ENCODE assay signal across 31 cellular contexts in the genomic region with DNA sequence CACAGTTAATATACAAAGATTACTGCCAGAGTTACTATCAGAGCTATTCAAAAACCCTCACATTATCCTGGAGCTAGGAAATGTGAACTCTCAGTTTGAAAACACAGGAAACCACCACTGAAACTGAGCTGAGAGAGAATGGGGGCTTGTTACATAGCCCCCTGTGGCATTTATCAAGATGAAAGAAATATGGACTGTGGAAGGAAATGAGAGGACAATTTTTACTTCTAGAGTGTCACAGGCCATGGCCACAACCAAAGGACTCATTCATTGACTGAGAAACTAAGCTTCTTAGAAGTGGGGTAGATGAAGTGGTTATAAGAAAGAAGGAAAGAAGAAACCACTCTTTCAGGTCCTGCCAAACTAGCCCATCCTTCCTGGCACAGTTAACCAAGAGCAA. TPM values are rescaled to one million over a fixed set of nuclear protein-coding genes. Genes with fewer than 3 reads are reported as not detected.
DNase-seq lines count a peak whose midpoint lies in the region; ATAC-seq and TF ChIP-seq lines count a peak whose summit lies in the region.
"Had no signal": no experiment of that assay in that cellular context is flagged by ENCODE, and none has a peak within 500 bp of the region (broad histone marks: within the 10 kb centered on the region; RNA-seq: fewer than 3 reads in every experiment).

No MANE protein-coding gene starts in this region.

- peaks cover 8% of the 10 kb centered on the region for H3K4me1 ChIP-seq in DND-41 (ENCODE audit: insufficient read depth, low read length)
- H3K4me1 ChIP-seq: foreskin keratinocyte, SJCRH30 had no signal

- no peaks in the 10 kb centered on the region for H3K79me2 ChIP-seq in DND-41 (ENCODE audit: insufficient read depth, low read length)

- H4K20me1 ChIP-seq in DND-41 (ENCODE audit: insufficient read depth, low read length): peaks cover 6% of the 10 kb centered on the region

- H3K9me3 Mint-ChIP-seq in activated CD8-positive, alpha-beta memory T cell treated with anti-CD3 and anti-CD28 coated beads, Interleukin-2, amount 10 ng/mL, durations not matched to agents 7 days and 5 days (ENCODE audit: low read depth): no peaks in the 10 kb centered on the region
- no peaks in the 10 kb centered on the region for H3K9me3 Mint-ChIP-seq in activated CD4-positive, alpha-beta memory T cell treated with anti-CD3 and anti-CD28 coated beads for 36 hours
- no peaks in the 10 kb centered on the region for H3K9me3 Mint-ChIP-seq in central memory CD8-positive, alpha-beta T cell
- H3K9me3 Mint-ChIP-seq: activated naive CD4-positive, alpha-beta T cell treated with anti-CD3 and anti-CD28 coated beads, Interleukin-2, amount 50 U/mL, for 24 hours; H9; IgD-negative memory B cell; nephron had no signal

- intact Hi-C loops in activated CD4-positive, alpha-beta memory T cell treated with anti-CD3 and anti-CD28 coated beads for 36 hours (cut with micrococcal nuclease): loop anchor here (1.0 to 2.0 kb wide), 2 partner anchors 13 to 19 kb away; no protein-coding TSS in a partner anchor

- no peaks in the 10 kb centered on the region for H3K27me3 ChIP-seq in DND-41 (ENCODE audit: insufficient read depth, low read length, poor library complexity)
- H3K27me3 ChIP-seq: esophagus muscularis mucosa, foreskin keratinocyte, heart right ventricle, SJCRH30, upper lobe of left lung had no signal

- H3K36me3 ChIP-seq in DND-41 (ENCODE audit: insufficient read depth, low read length): peaks cover 7% of the 10 kb centered on the region; the same call in 1 of the 2 replicates

- peaks cover 25% of the 10 kb centered on the region for H3K36me3 Mint-ChIP-seq in activated CD8-positive, alpha-beta memory T cell treated with anti-CD3 and anti-CD28 coated beads, Interleukin-2, amount 10 ng/mL, durations not matched to agents 7 days and 5 days
- peaks cover 20% of the 10 kb centered on the region for H3K36me3 Mint-ChIP-seq in activated CD4-positive, alpha-beta memory T cell treated with anti-CD3 and anti-CD28 coated beads for 36 hours
- peaks cover 8% of the 10 kb centered on the region for H3K36me3 Mint-ChIP-seq in central memory CD8-positive, alpha-beta T cell (ENCODE audit: insufficient read depth)

- DNase-seq in activated CD8-positive, alpha-beta memory T cell treated with anti-CD3 and anti-CD28 coated beads, Interleukin-2, amount 10 ng/mL, durations not matched to agents 7 days and 5 days: peak; percentile 57
- no peak for DNase-seq in activated CD8-positive, alpha-beta memory T cell treated with anti-CD3 and anti-CD28 coated beads, Interleukin-2, amount 50 U/mL, for 4 hours
- DNase-seq in DND-41 (no peak), middle frontal gyrus (ENCODE audit: extremely low spot score, low spot score) (no peak), NCI-H1092 (lab: John Stamatoyannopoulos, UW) (no peak)
- DNase-seq in activated CD4-positive, alpha-beta memory T cell treated with anti-CD3 and anti-CD28 coated beads for 36 hours: no peak
- DNase-seq in central memory CD8-positive, alpha-beta T cell (ENCODE audit: low spot score in 2 of 2): no peak
- DNase-seq: activated CD8-positive, alpha-beta memory T cell treated with anti-CD3 and anti-CD28 coated beads, Interleukin-2, amount 50 U/mL, for 48 hours; AML-193; dermis blood vessel endothelial cell; DMS153; foreskin keratinocyte; H9; heart right ventricle; lower lobe of right lung; NCI-H1105 treated with DMSO at 0.1 percent for 48 hours; NCI-H2081; NCI-H345; NCI-H748 treated with DMSO at 0.1 percent for 48 hours; retina; SJCRH30; small intestine; stimulated activated CD4-positive, alpha-beta T cell treated with anti-CD3 and anti-CD28 coated beads, Interleukin-1b, Interleukin-23, amount 100 ng/mL, for 48 hours; substantia nigra; upper lobe of left lung had no signal

- no peak overlapping the region for H3K4me2 ChIP-seq in DND-41 (ENCODE audit: insufficient read depth, low read length)
- H3K4me2 ChIP-seq: A549 had no signal

- H3K9ac ChIP-seq in DND-41 (ENCODE audit: low read depth, low read length): no peak overlapping the region

- H3K9me3 ChIP-seq in DND-41 (ENCODE audit: insufficient read depth, low read length, severe bottlenecking): no peaks in the 10 kb centered on the region
- H3K9me3 ChIP-seq: A549, esophagus muscularis mucosa, heart right ventricle, lower lobe of right lung, SJCRH30, upper lobe of left lung had no signal

- CTCF ChIA-PET in activated CD8-positive, alpha-beta memory T cell treated with anti-CD3 and anti-CD28 coated beads, Interleukin-2, amount 10 ng/mL, durations not matched to agents 7 days and 5 days (lab: Charles Lee): interaction anchor here (0.8 to 3.2 kb wide), 6 partner anchors 13 to 70 kb away, joined by 3 to 20 read pairs (median 4); no protein-coding TSS in a partner anchor
- CTCF ChIA-PET in activated CD4-positive, alpha-beta memory T cell treated with anti-CD3 and anti-CD28 coated beads for 36 hours (lab: Charles Lee): interaction anchor here (1.4 to 2.0 kb wide), 3 partner anchors 12 to 43 kb away, joined by 4 to 11 read pairs (median 5); no protein-coding TSS in a partner anchor

- peak overlapping the region; percentile 69 for H3K27ac Mint-ChIP-seq in activated CD8-positive, alpha-beta memory T cell treated with anti-CD3 and anti-CD28 coated beads, Interleukin-2, amount 10 ng/mL, durations not matched to agents 7 days and 5 days
- H3K27ac Mint-ChIP-seq in activated CD4-positive, alpha-beta memory T cell treated with anti-CD3 and anti-CD28 coated beads for 36 hours: peak overlapping the region; percentile 38
- peak overlapping the region; percentile 20 for H3K27ac Mint-ChIP-seq in central memory CD8-positive, alpha-beta T cell (ENCODE audit: low read depth)
- H3K27ac Mint-ChIP-seq: activated naive CD4-positive, alpha-beta T cell treated with anti-CD3 and anti-CD28 coated beads, Interleukin-2, amount 50 U/mL, for 24 hours; IgD-negative memory B cell; nephron had no signal

- H3K27me3 Mint-ChIP-seq in activated CD8-positive, alpha-beta memory T cell treated with anti-CD3 and anti-CD28 coated beads, Interleukin-2, amount 10 ng/mL, durations not matched to agents 7 days and 5 days: no peaks in the 10 kb centered on the region
- H3K27me3 Mint-ChIP-seq in activated CD4-positive, alpha-beta memory T cell treated with anti-CD3 and anti-CD28 coated beads for 36 hours: no peaks in the 10 kb centered on the region
- no peaks in the 10 kb centered on the region for H3K27me3 Mint-ChIP-seq in central memory CD8-positive, alpha-beta T cell
- H3K27me3 Mint-ChIP-seq: activated naive CD4-positive, alpha-beta T cell treated with anti-CD3 and anti-CD28 coated beads, Interleukin-2, amount 50 U/mL, for 24 hours; IgD-negative memory B cell had no signal

- H2AFZ ChIP-seq in DND-41 (ENCODE audit: low read depth, low read length): no peak overlapping the region

- TF ChIP-seq CTCF in DND-41 (IDR thresholded peaks at IDR 0.05; ENCODE audit: borderline replicate concordance, extremely low read depth, low read length, poor library complexity, severe bottlenecking): no peak

- H3K4me3 ChIP-seq in DND-41 (ENCODE audit: low read depth in 1 of 2, low read length in 2 of 2): no peak overlapping the region
- H3K4me3 ChIP-seq: A549, esophagus muscularis mucosa, heart right ventricle, lower lobe of right lung, SJCRH30, upper lobe of left lung had no signal

- H3K4me3 Mint-ChIP-seq in activated CD8-positive, alpha-beta memory T cell treated with anti-CD3 and anti-CD28 coated beads, Interleukin-2, amount 10 ng/mL, durations not matched to agents 7 days and 5 days: peak overlapping the region; percentile 2
- no peak overlapping the region for H3K4me3 Mint-ChIP-seq in activated CD4-positive, alpha-beta memory T cell treated with anti-CD3 and anti-CD28 coated beads for 36 hours
- no peak overlapping the region for H3K4me3 Mint-ChIP-seq in central memory CD8-positive, alpha-beta T cell
- H3K4me3 Mint-ChIP-seq: activated naive CD4-positive, alpha-beta T cell treated with anti-CD3 and anti-CD28 coated beads, Interleukin-2, amount 50 U/mL, for 24 hours; H9; IgD-negative memory B cell; nephron had no signal

- no peak overlapping the region for H3K27ac ChIP-seq in DND-41 (ENCODE audit: low read length)
- H3K27ac ChIP-seq: A549, esophagus muscularis mucosa, foreskin keratinocyte, heart right ventricle, lower lobe of right lung, SJCRH30, upper lobe of left lung had no signal

- H3K4me1 Mint-ChIP-seq in activated CD8-positive, alpha-beta memory T cell treated with anti-CD3 and anti-CD28 coated beads, Interleukin-2, amount 10 ng/mL, durations not matched to agents 7 days and 5 days: peaks cover 67% of the 10 kb centered on the region
- peaks cover 54% of the 10 kb centered on the region for H3K4me1 Mint-ChIP-seq in activated CD4-positive, alpha-beta memory T cell treated with anti-CD3 and anti-CD28 coated beads for 36 hours (ENCODE audit: low read depth)
- peaks cover 71% of the 10 kb centered on the region for H3K4me1 Mint-ChIP-seq in central memory CD8-positive, alpha-beta T cell

- POLR2A ChIA-PET in activated CD4-positive, alpha-beta memory T cell treated with anti-CD3 and anti-CD28 coated beads for 36 hours (lab: Charles Lee): interaction anchor here (0.8 to 1.6 kb wide), 6 partner anchors 12 to 59 kb away, joined by 3 to 9 read pairs (median 3); no protein-coding TSS in a partner anchor

- ATAC-seq in activated CD8-positive, alpha-beta memory T cell treated with anti-CD3 and anti-CD28 coated beads, Interleukin-2, amount 10 ng/mL, durations not matched to agents 7 days and 5 days: peak; percentile 82
- peak; percentile 50; the same call in 2 of the 3 replicates for ATAC-seq in DND-41 (ENCODE audit: insufficient read depth, low read depth)
- no peak for ATAC-seq in central memory CD8-positive, alpha-beta T cell (replicated peaks; ENCODE audit: extremely low read depth, poor library complexity, severe bottlenecking)
- ATAC-seq in HG02571 (IDR thresholded peaks at IDR 0.05; ENCODE audit: unreplicated experiment): no peak
- ATAC-seq: A549, foreskin keratinocyte, heart right ventricle, lower lobe of right lung had no signal

RNA-seq across cellular contexts. Expression of gene DSTYK, which starts 25.3 kb away (rescaled TPM):
- 10 to 100 TPM in 1 of 2 experiments, 1 to 10 TPM in 1; 8.7 to 11.6 TPM for total RNA-seq in activated CD8-positive, alpha-beta memory T cell treated with anti-CD3 and anti-CD28 coated beads, Interleukin-2, amount 10 ng/mL, durations not matched to agents 7 days and 5 days
- 1 to 10 TPM; 9.0 to 9.8 TPM for total RNA-seq in activated CD4-positive, alpha-beta memory T cell treated with anti-CD3 and anti-CD28 coated beads for 36 hours

RNA-seq across cellular contexts. Expression of gene TMCC2, which starts 41.6 kb away (rescaled TPM):
- total RNA-seq in activated CD8-positive, alpha-beta memory T cell treated with anti-CD3 and anti-CD28 coated beads, Interleukin-2, amount 10 ng/mL, durations not matched to agents 7 days and 5 days: 1 to 10 TPM; 2.6 to 5.3 TPM
- 10 to 100 TPM in 1 of 2 experiments, 1 to 10 TPM in 1; 9.8 to 10.1 TPM for total RNA-seq in activated CD4-positive, alpha-beta memory T cell treated with anti-CD3 and anti-CD28 coated beads for 36 hours

Comparison
In these comparisons a context has a peak if more than half of its experiments do, and no peak if none do; other contexts are left out.
1. ATAC-seq: peak in activated CD8-positive, alpha-beta memory T cell treated with anti-CD3 and anti-CD28 coated beads, Interleukin-2, amount 10 ng/mL, durations not matched to agents 7 days and 5 days (single experiment) and DND-41 (single experiment); none in central memory CD8-positive, alpha-beta T cell (single experiment) and HG02571 (single experiment).
2. Peak in every context shown above with its lines, with median percentiles within 50 percentile points of each other: H3K27ac Mint-ChIP-seq.